In genomic region chr12:51528852-51529545, GRCh38 we compare ENCODE assay signal across 27 cellular contexts.
DNase-seq lines count a peak whose midpoint lies in the region; ATAC-seq and TF ChIP-seq lines count a peak whose summit lies in the region.
"Had no signal": no experiment of that assay in that cellular context is flagged by ENCODE, and none has a peak within 500 bp of the region (broad histone marks: within the 10 kb centered on the region; RNA-seq: fewer than 3 reads in every experiment).

No MANE protein-coding gene starts in this region.

- peaks cover 5% of the 10 kb centered on the region for H3K4me1 ChIP-seq in GM23338 (ENCODE audit: insufficient read depth)
- H3K4me1 ChIP-seq: body of pancreas had no signal

- ATAC-seq in GM23338, result no peak
- ATAC-seq: body of pancreas, left lobe of liver, natural killer cell, right cardiac atrium, WTC11 had no signal

- H2AFZ ChIP-seq in GM23338, result no peak overlapping the region

- H3K36me3 Mint-ChIP-seq in GM23338 (ENCODE audit: low read depth), result no peaks in the 10 kb centered on the region
- no peaks in the 10 kb centered on the region for H3K36me3 Mint-ChIP-seq in activated CD4-positive, alpha-beta T cell treated with anti-CD3 and anti-CD28 coated beads, Interleukin-2, amount 10 ng/mL, durations not matched to agents 24 days and 14 days (ENCODE audit: low read depth)
- no peaks in the 10 kb centered on the region for H3K36me3 Mint-ChIP-seq in activated T-helper 1 cell treated with anti-CD3 and anti-CD28 coated beads, Interleukin-12 subunit alpha, Interleukin-12 subunit beta, Interleukin-2, Interleukin-4 antibody, amounts not matched to agents 30 ng/mL and 10 ng/mL and 1 ng/mL, durations not matched to agents 14 hours and 24 hours and 36 hours (ENCODE audit: low read depth)
- H3K36me3 Mint-ChIP-seq: activated CD4-positive, alpha-beta memory T cell treated with anti-CD3 and anti-CD28 coated beads for 36 hours; natural killer cell; WTC11 had no signal

- no peak overlapping the region for H3K4me2 ChIP-seq in GM23338

- H3K4me3 Mint-ChIP-seq in GM23338, result no peak overlapping the region
- no peak overlapping the region for H3K4me3 Mint-ChIP-seq in activated CD4-positive, alpha-beta T cell treated with anti-CD3 and anti-CD28 coated beads, Interleukin-2, amount 10 ng/mL, durations not matched to agents 24 days and 14 days
- H3K4me3 Mint-ChIP-seq in activated T-helper 1 cell treated with anti-CD3 and anti-CD28 coated beads, Interleukin-12 subunit alpha, Interleukin-12 subunit beta, Interleukin-2, Interleukin-4 antibody, amounts not matched to agents 30 ng/mL and 10 ng/mL and 1 ng/mL, durations not matched to agents 14 hours and 24 hours and 36 hours, result no peak overlapping the region
- H3K4me3 Mint-ChIP-seq: activated CD4-positive, alpha-beta memory T cell treated with anti-CD3 and anti-CD28 coated beads for 36 hours; natural killer cell; T-helper 2 cell treated with Interferon-gamma antibody and Interleukin-4, amounts not matched to agents 5 μg/mL and 100 μg/mL, for 36 hours; WTC11 had no signal

- H3K9me3 Mint-ChIP-seq in GM23338, result no peaks in the 10 kb centered on the region
- H3K9me3 Mint-ChIP-seq in activated CD4-positive, alpha-beta T cell treated with anti-CD3 and anti-CD28 coated beads, Interleukin-2, amount 10 ng/mL, durations not matched to agents 24 days and 14 days, result no peaks in the 10 kb centered on the region
- no peaks in the 10 kb centered on the region for H3K9me3 Mint-ChIP-seq in activated T-helper 1 cell treated with anti-CD3 and anti-CD28 coated beads, Interleukin-12 subunit alpha, Interleukin-12 subunit beta, Interleukin-2, Interleukin-4 antibody, amounts not matched to agents 30 ng/mL and 10 ng/mL and 1 ng/mL, durations not matched to agents 14 hours and 24 hours and 36 hours
- H3K9me3 Mint-ChIP-seq: activated CD4-positive, alpha-beta memory T cell treated with anti-CD3 and anti-CD28 coated beads for 36 hours; natural killer cell; T-helper 2 cell treated with Interferon-gamma antibody and Interleukin-4, amounts not matched to agents 5 μg/mL and 100 μg/mL, for 36 hours; WTC11 had no signal

- H3K27me3 Mint-ChIP-seq in GM23338 (ENCODE audit: insufficient read depth, low read depth, poor library complexity), result peaks cover 2% of the 10 kb centered on the region
- peaks cover 23% of the 10 kb centered on the region for H3K27me3 Mint-ChIP-seq in activated CD4-positive, alpha-beta T cell treated with anti-CD3 and anti-CD28 coated beads, Interleukin-2, amount 10 ng/mL, durations not matched to agents 24 days and 14 days
- H3K27me3 Mint-ChIP-seq in activated T-helper 1 cell treated with anti-CD3 and anti-CD28 coated beads, Interleukin-12 subunit alpha, Interleukin-12 subunit beta, Interleukin-2, Interleukin-4 antibody, amounts not matched to agents 30 ng/mL and 10 ng/mL and 1 ng/mL, durations not matched to agents 14 hours and 24 hours and 36 hours (ENCODE audit: insufficient read depth), result peaks cover 10% of the 10 kb centered on the region

- TF ChIP-seq CTCF in GM23338 (conservative IDR thresholded peaks at IDR 0.05; ENCODE audit: low read depth in 2 of 2) (0 out of 4 replicates have a peak, but pooled peaks of 1 of the 2 experiments have one; percentile 14), WERI-Rb-1 (IDR thresholded peaks at IDR 0.05; ENCODE audit: low read depth, low read length) (peak; percentile 20; the same call in 1 of the 2 replicates)

- no peaks in the 10 kb centered on the region for H3F3A ChIP-seq in GM23338 (replicated peaks; ENCODE audit: low read depth)

- H3K27me3 ChIP-seq in GM23338 (ENCODE audit: insufficient read depth) (no peaks in the 10 kb centered on the region), WERI-Rb-1 (ENCODE audit: insufficient read depth, low read depth, severe bottlenecking) (no peaks in the 10 kb centered on the region)
- H3K27me3 ChIP-seq: body of pancreas, ovary had no signal

- H3K27ac ChIP-seq in GM23338 (ENCODE audit: low read depth) (no peak overlapping the region), WERI-Rb-1 (no peak overlapping the region)
- H3K27ac ChIP-seq: body of pancreas, C4-2B, ovary, stomach, transverse colon had no signal

- no peaks in the 10 kb centered on the region for H3K9me2 ChIP-seq in GM23338 (ENCODE audit: insufficient read depth)

- TF ChIP-seq POLR2A in erythroblast (IDR thresholded peaks at IDR 0.05; ENCODE audit: low read length), result no peak

- H3K9me3 ChIP-seq in WERI-Rb-1 (ENCODE audit: severe bottlenecking), result no peaks in the 10 kb centered on the region
- H3K9me3 ChIP-seq: body of pancreas, ovary, stomach, transverse colon had no signal

- H4K20me1 ChIP-seq in GM23338 (replicated peaks; ENCODE audit: insufficient read depth), result no peaks in the 10 kb centered on the region

- H3K4me1 Mint-ChIP-seq in GM23338, result peaks cover 13% of the 10 kb centered on the region
- peaks cover 7% of the 10 kb centered on the region for H3K4me1 Mint-ChIP-seq in activated CD4-positive, alpha-beta T cell treated with anti-CD3 and anti-CD28 coated beads, Interleukin-2, amount 10 ng/mL, durations not matched to agents 24 days and 14 days
- H3K4me1 Mint-ChIP-seq in activated T-helper 1 cell treated with anti-CD3 and anti-CD28 coated beads, Interleukin-12 subunit alpha, Interleukin-12 subunit beta, Interleukin-2, Interleukin-4 antibody, amounts not matched to agents 30 ng/mL and 10 ng/mL and 1 ng/mL, durations not matched to agents 14 hours and 24 hours and 36 hours (ENCODE audit: low read depth), result peaks cover 8% of the 10 kb centered on the region

- intact Hi-C loops in activated CD4-positive, alpha-beta T cell treated with anti-CD3 and anti-CD28 coated beads, Interleukin-2, amount 10 ng/mL, durations not matched to agents 24 days and 14 days (cut with micrococcal nuclease), result no loop called here
- intact Hi-C loops in activated T-helper 1 cell treated with anti-CD3 and anti-CD28 coated beads, Interleukin-12 subunit alpha, Interleukin-12 subunit beta, Interleukin-2, Interleukin-4 antibody, amounts not matched to agents 30 ng/mL and 10 ng/mL and 1 ng/mL, durations not matched to agents 14 hours and 24 hours and 36 hours (cut with micrococcal nuclease), result no loop called here

- no peaks in the 10 kb centered on the region for H3K79me2 ChIP-seq in GM23338 (replicated peaks; ENCODE audit: insufficient read depth)

- H3K4me3 ChIP-seq in GM23338, result no peak overlapping the region
- no peak overlapping the region for H3K4me3 ChIP-seq in WERI-Rb-1 (ENCODE audit: low read depth, low read length)
- H3K4me3 ChIP-seq: body of pancreas, ovary, stomach, transverse colon had no signal

- no peak overlapping the region for H3K27ac Mint-ChIP-seq in GM23338
- H3K27ac Mint-ChIP-seq in activated CD4-positive, alpha-beta T cell treated with anti-CD3 and anti-CD28 coated beads, Interleukin-2, amount 10 ng/mL, durations not matched to agents 24 days and 14 days, result no peak overlapping the region
- no peak overlapping the region for H3K27ac Mint-ChIP-seq in activated T-helper 1 cell treated with anti-CD3 and anti-CD28 coated beads, Interleukin-12 subunit alpha, Interleukin-12 subunit beta, Interleukin-2, Interleukin-4 antibody, amounts not matched to agents 30 ng/mL and 10 ng/mL and 1 ng/mL, durations not matched to agents 14 hours and 24 hours and 36 hours
- H3K27ac Mint-ChIP-seq: activated CD4-positive, alpha-beta memory T cell treated with anti-CD3 and anti-CD28 coated beads for 36 hours; natural killer cell; T-helper 2 cell treated with Interferon-gamma antibody and Interleukin-4, amounts not matched to agents 5 μg/mL and 100 μg/mL, for 36 hours; WTC11 had no signal

- DNase-seq in A172 (ENCODE audit: low spot score), result peak; percentile 26
- peak; percentile 7 for DNase-seq in GM23338 (ENCODE audit: low spot score)
- DNase-seq in WERI-Rb-1, result no peak
- peak; percentile 44 for DNase-seq in kidney tubule cell (ENCODE audit: low spot score)
- DNase-seq in activated CD4-positive, alpha-beta T cell treated with anti-CD3 and anti-CD28 coated beads, Interleukin-2, amount 10 ng/mL, durations not matched to agents 24 days and 14 days, result no peak
- DNase-seq in ureter (ENCODE audit: low spot score), result no peak
- DNase-seq in erythroblast (lab: John Stamatoyannopoulos, UW), result no peak
- no peak for DNase-seq in activated T-helper 1 cell treated with anti-CD3 and anti-CD28 coated beads, Interleukin-12 subunit alpha, Interleukin-12 subunit beta, Interleukin-2, Interleukin-4 antibody, amounts not matched to agents 30 ng/mL and 10 ng/mL and 1 ng/mL, durations not matched to agents 14 hours and 24 hours and 36 hours (ENCODE audit: low spot score)
- DNase-seq: ACHN; activated CD4-positive, alpha-beta memory T cell treated with anti-CD3 and anti-CD28 coated beads for 36 hours; activated effector memory CD4-positive, alpha-beta T cell treated with Interleukin-2 at 50 U/mL for 16 hours; body of pancreas; head of caudate nucleus; Kasumi-1; natural killer cell; NCI-H1105; NCI-H2081; NCI-H446 treated with DMSO at 0.1 percent for 48 hours; ovary; right cardiac atrium; RPMI8226; stomach; transverse colon had no signal

- H3K36me3 ChIP-seq in GM23338 (ENCODE audit: insufficient read depth) (no peaks in the 10 kb centered on the region), WERI-Rb-1 (no peaks in the 10 kb centered on the region)
- H3K36me3 ChIP-seq: ovary, stomach, transverse colon had no signal

TF ChIP-seq in GM23338, 12 proteins besides CTCF, POLR2A, EP300 and RAD21 (continues in another document):
- TF ChIP-seq POLR2AphosphoS5 (IDR thresholded peaks at IDR 0.05; ENCODE audit: low read depth), result no peak
- TF ChIP-seq, protein P1, sequence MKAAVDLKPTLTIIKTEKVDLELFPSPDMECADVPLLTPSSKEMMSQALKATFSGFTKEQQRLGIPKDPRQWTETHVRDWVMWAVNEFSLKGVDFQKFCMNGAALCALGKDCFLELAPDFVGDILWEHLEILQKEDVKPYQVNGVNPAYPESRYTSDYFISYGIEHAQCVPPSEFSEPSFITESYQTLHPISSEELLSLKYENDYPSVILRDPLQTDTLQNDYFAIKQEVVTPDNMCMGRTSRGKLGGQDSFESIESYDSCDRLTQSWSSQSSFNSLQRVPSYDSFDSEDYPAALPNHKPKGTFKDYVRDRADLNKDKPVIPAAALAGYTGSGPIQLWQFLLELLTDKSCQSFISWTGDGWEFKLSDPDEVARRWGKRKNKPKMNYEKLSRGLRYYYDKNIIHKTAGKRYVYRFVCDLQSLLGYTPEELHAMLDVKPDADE (IDR thresholded peaks at IDR 0.05), result no peak
- no peak for TF ChIP-seq STAT1 (IDR thresholded peaks at IDR 0.05; ENCODE audit: unreplicated experiment)

Comparison
In these comparisons a context has a peak if more than half of its experiments do, and no peak if none do; other contexts are left out.
1. DNase-seq: peak in A172 (single experiment), GM23338 (single experiment) and kidney tubule cell (single experiment); none in WERI-Rb-1 (single experiment), activated CD4-positive, alpha-beta T cell treated with anti-CD3 and anti-CD28 coated beads, Interleukin-2, amount 10 ng/mL, durations not matched to agents 24 days and 14 days (single experiment), ureter (single experiment), erythroblast (0 of 2) and activated T-helper 1 cell treated with anti-CD3 and anti-CD28 coated beads, Interleukin-12 subunit alpha, Interleukin-12 subunit beta, Interleukin-2, Interleukin-4 antibody, amounts not matched to agents 30 ng/mL and 10 ng/mL and 1 ng/mL, durations not matched to agents 14 hours and 24 hours and 36 hours (single experiment).